Comparison of ENCODE assay signal across 2 cellular contexts in genomic region chr1:167937709-167938010, GRCh38.
TF ChIP-seq lines count a peak whose summit lies in the region.

No MANE protein-coding gene starts in this region.

TF ChIP-seq in H1, 55 proteins besides CTCF, POLR2A, EP300 and RAD21:
- no peak for TF ChIP-seq EZH2 (IDR thresholded peaks at IDR 0.05; ENCODE audit: low read depth, low read length, severe bottlenecking)
- no peak for TF ChIP-seq FOSL1 (IDR thresholded peaks at IDR 0.05; ENCODE audit: insufficient read depth, low read depth, low read length)
- no peak for TF ChIP-seq SIX5 (IDR thresholded peaks at IDR 0.05; ENCODE audit: low read depth, low read length)
- TF ChIP-seq ASH2L (IDR thresholded peaks at IDR 0.05; ENCODE audit: low read length), result no peak
- TF ChIP-seq JUN (IDR thresholded peaks at IDR 0.05; ENCODE audit: low read depth, low read length), result no peak
- no peak for TF ChIP-seq SRF (IDR thresholded peaks at IDR 0.05; ENCODE audit: low read depth, low read length)
- no peak for TF ChIP-seq MAFK (IDR thresholded peaks at IDR 0.05; ENCODE audit: low read depth, low read length)
- no peak for TF ChIP-seq RFX5 (IDR thresholded peaks at IDR 0.05; ENCODE audit: borderline replicate concordance, low read depth, low read length)
- TF ChIP-seq RXRA (IDR thresholded peaks at IDR 0.05; ENCODE audit: insufficient read depth, low read depth, low read length), result no peak
- TF ChIP-seq CTBP2 (IDR thresholded peaks at IDR 0.05; ENCODE audit: borderline replicate concordance, insufficient read depth, insufficient read length, low read length), result no peak
- TF ChIP-seq YY1 (IDR thresholded peaks at IDR 0.05; ENCODE audit: low read depth, low read length), result no peak
- no peak for TF ChIP-seq HDAC6 (IDR thresholded peaks at IDR 0.05; ENCODE audit: low read depth, low read length)
- no peak for TF ChIP-seq PHF8 (conservative IDR thresholded peaks at IDR 0.05; ENCODE audit: low read depth, low read length)
- no peak for TF ChIP-seq GTF2F1 (IDR thresholded peaks at IDR 0.05; ENCODE audit: borderline replicate concordance, low read depth, low read length)
- TF ChIP-seq CHD7 (IDR thresholded peaks at IDR 0.05; ENCODE audit: insufficient replicate concordance, low read length), result no peak
- no peak for TF ChIP-seq SP2 (IDR thresholded peaks at IDR 0.05; ENCODE audit: low read length)
- no peak for TF ChIP-seq TCF12 (IDR thresholded peaks at IDR 0.05; ENCODE audit: low read depth, low read length)
- no peak for TF ChIP-seq SUZ12 (IDR thresholded peaks at IDR 0.05; ENCODE audit: low read length)

TF ChIP-seq in neural cell, 6 proteins besides CTCF, POLR2A, EP300 and RAD21:
- TF ChIP-seq TAF1 (IDR thresholded peaks at IDR 0.05; ENCODE audit: low read depth), result no peak
- TF ChIP-seq SMC3 (conservative IDR thresholded peaks at IDR 0.05; ENCODE audit: poor library complexity), result no peak
- no peak for TF ChIP-seq MXI1 (conservative IDR thresholded peaks at IDR 0.05; ENCODE audit: poor library complexity, severe bottlenecking)
- no peak for TF ChIP-seq REST (IDR thresholded peaks at IDR 0.05; ENCODE audit: borderline replicate concordance)
- no peak for TF ChIP-seq EZH2 (IDR thresholded peaks at IDR 0.05; ENCODE audit: borderline replicate concordance, insufficient read depth, low read length, poor library complexity, severe bottlenecking)
- no peak for TF ChIP-seq POLR2AphosphoS5 (IDR thresholded peaks at IDR 0.05)
TF ChIP-seq in neural cell: peak in this region for 0.
